ENCODE assay signal across 1 cellular context in the genomic region with DNA sequence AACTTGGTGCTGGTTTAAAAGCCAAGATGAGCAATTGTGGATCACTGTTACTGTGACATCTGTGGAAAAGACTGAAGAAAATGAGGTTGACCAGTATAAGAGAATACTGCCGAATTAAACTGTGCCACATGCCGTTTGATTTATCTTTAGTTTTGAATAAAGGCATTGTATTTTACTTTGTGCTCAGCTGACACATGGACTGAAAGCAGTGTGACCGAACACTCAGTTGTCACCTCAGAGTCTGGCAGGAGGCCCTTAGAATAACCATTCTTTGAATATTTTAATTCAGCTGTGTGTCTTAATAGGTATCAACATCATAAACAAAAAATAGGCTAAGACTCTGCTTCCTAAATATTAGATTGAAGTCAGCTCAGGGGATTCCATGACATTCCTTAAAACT.
TF ChIP-seq lines count a peak whose summit lies in the region.

No MANE protein-coding gene starts in this region.

TF ChIP-seq in GM23338, 12 proteins besides CTCF, POLR2A, EP300 and RAD21 (continued from another document):
- TF ChIP-seq, protein P1, sequence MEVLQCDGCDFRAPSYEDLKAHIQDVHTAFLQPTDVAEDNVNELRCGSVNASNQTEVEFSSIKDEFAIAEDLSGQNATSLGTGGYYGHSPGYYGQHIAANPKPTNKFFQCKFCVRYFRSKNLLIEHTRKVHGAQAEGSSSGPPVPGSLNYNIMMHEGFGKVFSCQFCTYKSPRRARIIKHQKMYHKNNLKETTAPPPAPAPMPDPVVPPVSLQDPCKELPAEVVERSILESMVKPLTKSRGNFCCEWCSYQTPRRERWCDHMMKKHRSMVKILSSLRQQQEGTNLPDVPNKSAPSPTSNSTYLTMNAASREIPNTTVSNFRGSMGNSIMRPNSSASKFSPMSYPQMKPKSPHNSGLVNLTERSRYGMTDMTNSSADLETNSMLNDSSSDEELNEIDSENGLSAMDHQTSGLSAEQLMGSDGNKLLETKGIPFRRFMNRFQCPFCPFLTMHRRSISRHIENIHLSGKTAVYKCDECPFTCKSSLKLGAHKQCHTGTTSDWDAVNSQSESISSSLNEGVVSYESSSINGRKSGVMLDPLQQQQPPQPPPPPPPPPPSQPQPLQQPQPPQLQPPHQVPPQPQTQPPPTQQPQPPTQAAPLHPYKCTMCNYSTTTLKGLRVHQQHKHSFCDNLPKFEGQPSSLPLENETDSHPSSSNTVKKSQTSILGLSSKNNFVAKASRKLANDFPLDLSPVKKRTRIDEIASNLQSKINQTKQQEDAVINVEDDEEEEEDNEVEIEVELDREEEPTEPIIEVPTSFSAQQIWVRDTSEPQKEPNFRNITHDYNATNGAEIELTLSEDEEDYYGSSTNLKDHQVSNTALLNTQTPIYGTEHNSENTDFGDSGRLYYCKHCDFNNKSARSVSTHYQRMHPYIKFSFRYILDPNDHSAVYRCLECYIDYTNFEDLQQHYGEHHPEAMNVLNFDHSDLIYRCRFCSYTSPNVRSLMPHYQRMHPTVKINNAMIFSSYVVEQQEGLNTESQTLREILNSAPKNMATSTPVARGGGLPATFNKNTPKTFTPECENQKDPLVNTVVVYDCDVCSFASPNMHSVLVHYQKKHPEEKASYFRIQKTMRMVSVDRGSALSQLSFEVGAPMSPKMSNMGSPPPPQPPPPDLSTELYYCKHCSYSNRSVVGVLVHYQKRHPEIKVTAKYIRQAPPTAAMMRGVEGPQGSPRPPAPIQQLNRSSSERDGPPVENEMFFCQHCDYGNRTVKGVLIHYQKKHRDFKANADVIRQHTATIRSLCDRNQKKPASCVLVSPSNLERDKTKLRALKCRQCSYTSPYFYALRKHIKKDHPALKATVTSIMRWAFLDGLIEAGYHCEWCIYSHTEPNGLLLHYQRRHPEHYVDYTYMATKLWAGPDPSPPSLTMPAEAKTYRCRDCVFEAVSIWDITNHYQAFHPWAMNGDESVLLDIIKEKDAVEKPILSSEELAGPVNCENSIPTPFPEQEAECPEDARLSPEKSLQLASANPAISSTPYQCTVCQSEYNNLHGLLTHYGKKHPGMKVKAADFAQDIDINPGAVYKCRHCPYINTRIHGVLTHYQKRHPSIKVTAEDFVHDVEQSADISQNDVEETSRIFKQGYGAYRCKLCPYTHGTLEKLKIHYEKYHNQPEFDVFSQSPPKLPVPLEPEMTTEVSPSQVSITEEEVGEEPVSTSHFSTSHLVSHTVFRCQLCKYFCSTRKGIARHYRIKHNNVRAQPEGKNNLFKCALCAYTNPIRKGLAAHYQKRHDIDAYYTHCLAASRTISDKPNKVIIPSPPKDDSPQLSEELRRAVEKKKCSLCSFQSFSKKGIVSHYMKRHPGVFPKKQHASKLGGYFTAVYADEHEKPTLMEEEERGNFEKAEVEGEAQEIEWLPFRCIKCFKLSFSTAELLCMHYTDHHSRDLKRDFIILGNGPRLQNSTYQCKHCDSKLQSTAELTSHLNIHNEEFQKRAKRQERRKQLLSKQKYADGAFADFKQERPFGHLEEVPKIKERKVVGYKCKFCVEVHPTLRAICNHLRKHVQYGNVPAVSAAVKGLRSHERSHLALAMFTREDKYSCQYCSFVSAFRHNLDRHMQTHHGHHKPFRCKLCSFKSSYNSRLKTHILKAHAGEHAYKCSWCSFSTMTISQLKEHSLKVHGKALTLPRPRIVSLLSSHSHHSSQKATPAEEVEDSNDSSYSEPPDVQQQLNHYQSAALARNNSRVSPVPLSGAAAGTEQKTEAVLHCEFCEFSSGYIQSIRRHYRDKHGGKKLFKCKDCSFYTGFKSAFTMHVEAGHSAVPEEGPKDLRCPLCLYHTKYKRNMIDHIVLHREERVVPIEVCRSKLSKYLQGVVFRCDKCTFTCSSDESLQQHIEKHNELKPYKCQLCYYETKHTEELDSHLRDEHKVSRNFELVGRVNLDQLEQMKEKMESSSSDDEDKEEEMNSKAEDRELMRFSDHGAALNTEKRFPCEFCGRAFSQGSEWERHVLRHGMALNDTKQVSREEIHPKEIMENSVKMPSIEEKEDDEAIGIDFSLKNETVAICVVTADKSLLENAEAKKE (CRISPR knock-in tag; IDR thresholded peaks at IDR 0.05): no peak
- TF ChIP-seq NANOG (IDR thresholded peaks at IDR 0.05; ENCODE audit: borderline replicate concordance) (no peak), ZNF331 (CRISPR knock-in tag; IDR thresholded peaks at IDR 0.05; ENCODE audit: low read depth) (no peak)
